1 cellular context compared by ENCODE assay signal in the genomic region with DNA sequence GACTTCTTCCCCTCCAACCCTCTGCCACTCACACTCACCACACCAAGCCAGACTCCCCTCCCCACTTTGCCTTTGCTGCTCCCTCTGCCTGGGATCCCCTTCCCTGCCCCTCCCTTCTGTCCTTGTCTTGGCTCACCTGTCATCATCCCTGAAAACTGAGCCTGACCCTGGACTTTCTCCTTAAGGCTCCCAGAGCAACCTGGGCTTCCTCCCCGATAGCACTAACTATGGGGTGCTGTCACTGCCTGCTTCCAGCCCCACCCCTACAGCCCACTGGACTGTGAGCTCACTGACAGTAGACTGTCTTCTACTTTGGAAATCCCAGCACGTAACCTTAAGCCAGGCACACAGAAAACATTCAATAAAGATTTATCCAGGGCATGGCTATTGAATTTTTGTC.
TF ChIP-seq lines count a peak whose summit lies in the region.

No MANE protein-coding gene starts in this region.

TF ChIP-seq in HepG2, 621 proteins besides CTCF, POLR2A, EP300 and RAD21:
- TF ChIP-seq, protein P1, sequence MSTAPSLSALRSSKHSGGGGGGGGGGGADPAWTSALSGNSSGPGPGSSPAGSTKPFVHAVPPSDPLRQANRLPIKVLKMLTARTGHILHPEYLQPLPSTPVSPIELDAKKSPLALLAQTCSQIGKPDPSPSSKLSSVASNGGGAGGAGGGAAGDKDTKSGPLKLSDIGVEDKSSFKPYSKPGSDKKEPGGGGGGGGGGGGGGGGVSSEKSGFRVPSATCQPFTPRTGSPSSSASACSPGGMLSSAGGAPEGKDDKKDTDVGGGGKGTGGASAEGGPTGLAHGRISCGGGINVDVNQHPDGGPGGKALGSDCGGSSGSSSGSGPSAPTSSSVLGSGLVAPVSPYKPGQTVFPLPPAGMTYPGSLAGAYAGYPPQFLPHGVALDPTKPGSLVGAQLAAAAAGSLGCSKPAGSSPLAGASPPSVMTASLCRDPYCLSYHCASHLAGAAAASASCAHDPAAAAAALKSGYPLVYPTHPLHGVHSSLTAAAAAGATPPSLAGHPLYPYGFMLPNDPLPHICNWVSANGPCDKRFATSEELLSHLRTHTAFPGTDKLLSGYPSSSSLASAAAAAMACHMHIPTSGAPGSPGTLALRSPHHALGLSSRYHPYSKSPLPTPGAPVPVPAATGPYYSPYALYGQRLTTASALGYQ (CRISPR knock-in tag; IDR thresholded peaks at IDR 0.05): no peak
TF ChIP-seq in HepG2: peak in this region for 0.
